In genomic region chr7:140165422-140165821, GRCh38 we compare ENCODE assay signal across 1 cellular context.
TF ChIP-seq lines count a peak whose summit lies in the region.

No MANE protein-coding gene starts in this region.

TF ChIP-seq in K562, 482 proteins besides CTCF, POLR2A, EP300 and RAD21 (continued from another document and continues in another):
- no peak for TF ChIP-seq ARID4B (CRISPR knock-in tag; IDR thresholded peaks at IDR 0.05)
- TF ChIP-seq THRAP3 (IDR thresholded peaks at IDR 0.05; ENCODE audit: borderline replicate concordance) = no peak
- no peak for TF ChIP-seq POLR2AphosphoS5 (IDR thresholded peaks at IDR 0.05; ENCODE audit: control insufficient read depth, insufficient read depth, low read depth, low read length)
- no peak for TF ChIP-seq CSDE1 (IDR thresholded peaks at IDR 0.05)
- TF ChIP-seq RBM14 (IDR thresholded peaks at IDR 0.05; ENCODE audit: borderline replicate concordance, insufficient read depth, low read depth, low read length) = no peak
- no peak for TF ChIP-seq ZNF77 (CRISPR knock-in tag; IDR thresholded peaks at IDR 0.05)
- no peak for TF ChIP-seq XRCC4 (IDR thresholded peaks at IDR 0.05; ENCODE audit: extremely low read depth, insufficient read depth, insufficient read length)
- TF ChIP-seq RNF2 (IDR thresholded peaks at IDR 0.05) = 0 out of 2 replicates have a peak, but pooled peaks have one; percentile 20
- no peak for TF ChIP-seq GABPA (tag; conservative IDR thresholded peaks at IDR 0.05; ENCODE audit: low read depth)
- TF ChIP-seq SPI1 (IDR thresholded peaks at IDR 0.05; ENCODE audit: borderline replicate concordance, low read depth, low read length) = no peak
- no peak for TF ChIP-seq IRF1 (CRISPR knock-in tag; IDR thresholded peaks at IDR 0.05; ENCODE audit: borderline replicate concordance)
- TF ChIP-seq ZNF592 (IDR thresholded peaks at IDR 0.05) = no peak
- TF ChIP-seq CBFA2T3 (IDR thresholded peaks at IDR 0.05) = no peak
- no peak for TF ChIP-seq TAF7 (tag; IDR thresholded peaks at IDR 0.05)
- TF ChIP-seq YBX1 (IDR thresholded peaks at IDR 0.05) = no peak
- no peak for TF ChIP-seq STAT6 (CRISPR knock-in tag; IDR thresholded peaks at IDR 0.05)
- peak; percentile 97 for TF ChIP-seq CEBPG (CRISPR knock-in tag; IDR thresholded peaks at IDR 0.05)
- peak; percentile 98 to 99 for TF ChIP-seq CEBPG (tag; conservative IDR thresholded peaks at IDR 0.05 in 1 of 2, IDR thresholded peaks at IDR 0.05 in 1 of 2)
- TF ChIP-seq TARDBP (IDR thresholded peaks at IDR 0.05) = no peak
- no peak for TF ChIP-seq ZFP30 (CRISPR knock-in tag; IDR thresholded peaks at IDR 0.05; ENCODE audit: borderline replicate concordance)
- TF ChIP-seq, protein P1, sequence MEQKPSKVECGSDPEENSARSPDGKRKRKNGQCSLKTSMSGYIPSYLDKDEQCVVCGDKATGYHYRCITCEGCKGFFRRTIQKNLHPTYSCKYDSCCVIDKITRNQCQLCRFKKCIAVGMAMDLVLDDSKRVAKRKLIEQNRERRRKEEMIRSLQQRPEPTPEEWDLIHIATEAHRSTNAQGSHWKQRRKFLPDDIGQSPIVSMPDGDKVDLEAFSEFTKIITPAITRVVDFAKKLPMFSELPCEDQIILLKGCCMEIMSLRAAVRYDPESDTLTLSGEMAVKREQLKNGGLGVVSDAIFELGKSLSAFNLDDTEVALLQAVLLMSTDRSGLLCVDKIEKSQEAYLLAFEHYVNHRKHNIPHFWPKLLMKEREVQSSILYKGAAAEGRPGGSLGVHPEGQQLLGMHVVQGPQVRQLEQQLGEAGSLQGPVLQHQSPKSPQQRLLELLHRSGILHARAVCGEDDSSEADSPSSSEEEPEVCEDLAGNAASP (IDR thresholded peaks at IDR 0.05) = no peak
- no peak for TF ChIP-seq ZNF408 (CRISPR knock-in tag; IDR thresholded peaks at IDR 0.05; ENCODE audit: low read depth)
- no peak for TF ChIP-seq E2F6 (IDR thresholded peaks at IDR 0.05; ENCODE audit: borderline replicate concordance in 1 of 2, extremely low read depth in 1 of 2, insufficient read depth in 1 of 2, insufficient read length in 1 of 2, low read depth in 1 of 2, low read length in 1 of 2, poor library complexity in 1 of 2, severe bottlenecking in 1 of 2)
- TF ChIP-seq HLTF (IDR thresholded peaks at IDR 0.05) = no peak
- TF ChIP-seq GTF2E2 (tag; IDR thresholded peaks at IDR 0.05) = no peak
- TF ChIP-seq NFXL1 (CRISPR knock-in tag; IDR thresholded peaks at IDR 0.05) = no peak
- TF ChIP-seq ZNF184 (CRISPR knock-in tag; IDR thresholded peaks at IDR 0.05) = no peak
- TF ChIP-seq PHF20 (IDR thresholded peaks at IDR 0.05; ENCODE audit: partially characterized antibody) = no peak
- TF ChIP-seq SRSF9 (IDR thresholded peaks at IDR 0.05; ENCODE audit: borderline replicate concordance, low read depth, low read length) = no peak
- no peak for TF ChIP-seq ZNF445 (CRISPR knock-in tag; IDR thresholded peaks at IDR 0.05; ENCODE audit: low read depth)
- TF ChIP-seq MTA2 (IDR thresholded peaks at IDR 0.05; ENCODE audit: low read depth) = no peak
- no peak for TF ChIP-seq ATF2 (CRISPR knock-in tag; IDR thresholded peaks at IDR 0.05)
- TF ChIP-seq, protein P2, sequence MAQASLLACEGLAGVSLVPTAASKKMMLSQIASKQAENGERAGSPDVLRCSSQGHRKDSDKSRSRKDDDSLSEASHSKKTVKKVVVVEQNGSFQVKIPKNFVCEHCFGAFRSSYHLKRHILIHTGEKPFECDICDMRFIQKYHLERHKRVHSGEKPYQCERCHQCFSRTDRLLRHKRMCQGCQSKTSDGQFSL (CRISPR knock-in tag; IDR thresholded peaks at IDR 0.05) = no peak
- TF ChIP-seq, protein P2 (tag; IDR thresholded peaks at IDR 0.05) = no peak
- TF ChIP-seq NFE2L1 (tag; IDR thresholded peaks at IDR 0.05; ENCODE audit: borderline replicate concordance, low read depth) = no peak
- no peak for TF ChIP-seq ZNF263 (CRISPR knock-in tag; IDR thresholded peaks at IDR 0.05; ENCODE audit: borderline replicate concordance)
- TF ChIP-seq NFE2 (IDR thresholded peaks at IDR 0.05; ENCODE audit: low read depth) = no peak
- no peak for TF ChIP-seq KAT2B (IDR thresholded peaks at IDR 0.05; ENCODE audit: low read depth, low read length)
- TF ChIP-seq, protein P3, sequence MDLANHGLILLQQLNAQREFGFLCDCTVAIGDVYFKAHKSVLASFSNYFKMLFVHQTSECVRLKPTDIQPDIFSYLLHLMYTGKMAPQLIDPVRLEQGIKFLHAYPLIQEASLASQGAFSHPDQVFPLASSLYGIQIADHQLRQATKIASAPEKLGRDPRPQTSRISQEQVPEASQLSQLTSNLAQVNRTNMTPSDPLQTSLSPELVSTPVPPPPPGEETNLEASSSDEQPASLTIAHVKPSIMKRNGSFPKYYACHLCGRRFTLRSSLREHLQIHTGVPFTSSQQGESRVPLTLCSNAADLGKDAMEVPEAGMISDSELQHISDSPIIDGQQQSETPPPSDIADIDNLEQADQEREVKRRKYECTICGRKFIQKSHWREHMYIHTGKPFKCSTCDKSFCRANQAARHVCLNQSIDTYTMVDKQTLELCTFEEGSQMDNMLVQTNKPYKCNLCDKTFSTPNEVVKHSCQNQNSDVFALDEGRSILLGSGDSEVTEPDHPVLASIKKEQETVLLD (IDR thresholded peaks at IDR 0.05) = no peak
- TF ChIP-seq ZNF57 (CRISPR knock-in tag; IDR thresholded peaks at IDR 0.05) = no peak
- TF ChIP-seq POU5F1 (IDR thresholded peaks at IDR 0.05; ENCODE audit: borderline replicate concordance, low read depth, low read length, partially characterized antibody) = no peak
- no peak for TF ChIP-seq NCOR1 (IDR thresholded peaks at IDR 0.05)
- TF ChIP-seq, protein P4, sequence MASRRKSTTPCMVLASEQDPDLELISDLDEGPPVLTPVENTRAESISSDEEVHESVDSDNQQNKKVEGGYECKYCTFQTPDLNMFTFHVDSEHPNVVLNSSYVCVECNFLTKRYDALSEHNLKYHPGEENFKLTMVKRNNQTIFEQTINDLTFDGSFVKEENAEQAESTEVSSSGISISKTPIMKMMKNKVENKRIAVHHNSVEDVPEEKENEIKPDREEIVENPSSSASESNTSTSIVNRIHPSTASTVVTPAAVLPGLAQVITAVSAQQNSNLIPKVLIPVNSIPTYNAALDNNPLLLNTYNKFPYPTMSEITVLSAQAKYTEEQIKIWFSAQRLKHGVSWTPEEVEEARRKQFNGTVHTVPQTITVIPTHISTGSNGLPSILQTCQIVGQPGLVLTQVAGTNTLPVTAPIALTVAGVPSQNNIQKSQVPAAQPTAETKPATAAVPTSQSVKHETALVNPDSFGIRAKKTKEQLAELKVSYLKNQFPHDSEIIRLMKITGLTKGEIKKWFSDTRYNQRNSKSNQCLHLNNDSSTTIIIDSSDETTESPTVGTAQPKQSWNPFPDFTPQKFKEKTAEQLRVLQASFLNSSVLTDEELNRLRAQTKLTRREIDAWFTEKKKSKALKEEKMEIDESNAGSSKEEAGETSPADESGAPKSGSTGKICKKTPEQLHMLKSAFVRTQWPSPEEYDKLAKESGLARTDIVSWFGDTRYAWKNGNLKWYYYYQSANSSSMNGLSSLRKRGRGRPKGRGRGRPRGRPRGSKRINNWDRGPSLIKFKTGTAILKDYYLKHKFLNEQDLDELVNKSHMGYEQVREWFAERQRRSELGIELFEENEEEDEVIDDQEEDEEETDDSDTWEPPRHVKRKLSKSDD (conservative IDR thresholded peaks at IDR 0.05; ENCODE audit: low read length) = no peak
